8 cellular contexts compared by ENCODE assay signal in genomic region chr6:136967874-136968752, GRCh38. TPM values are rescaled to one million over a fixed set of nuclear protein-coding genes. Genes with fewer than 3 reads are reported as not detected.
A peak's percentile ranks its signal among the peaks of the same experiment; 100 is the strongest.
DNase-seq lines count a peak whose midpoint lies in the region; ATAC-seq, FAIRE-seq and TF ChIP-seq lines count a peak whose summit lies in the region.

No MANE protein-coding gene starts in this region.

- no peak overlapping the region for H3K4me3 ChIP-seq in right atrium auricular region
- no peak overlapping the region for H3K4me3 ChIP-seq in small intestine (ENCODE audit: low read depth in 1 of 2, low read length in 2 of 2)

- FAIRE-seq in GM12891 (lab: Jason Lieb, UNC) (peak; percentile 94), small intestine (lab: Jason Lieb, UNC) (no peak)

- TF ChIP-seq CTCF in right atrium auricular region (IDR thresholded peaks at IDR 0.05): peak; percentile 16 to 78

- WGBS in small intestine, 3 donors: 52 to 54% (median 52%) methylated on average over 19 of the region's 19 CpGs

- H3K27ac ChIP-seq in right atrium auricular region (no peak overlapping the region), small intestine (ENCODE audit: low read depth in 1 of 2, low read length in 1 of 2) (no peak overlapping the region)

- H3K27me3 ChIP-seq in right atrium auricular region (no peaks in the 10 kb centered on the region), small intestine (ENCODE audit: control insufficient read depth in 2 of 2, insufficient read depth in 2 of 2, low read length in 2 of 2) (no peaks in the 10 kb centered on the region)

- no peaks in the 10 kb centered on the region for H3K9me3 ChIP-seq in right atrium auricular region
- H3K9me3 ChIP-seq in small intestine (ENCODE audit: control insufficient read depth, low read depth): no peaks in the 10 kb centered on the region

- TF ChIP-seq POLR2A in GM12891 (IDR thresholded peaks at IDR 0.05; ENCODE audit: low read depth, low read length) (no peak), GM18505 (IDR thresholded peaks at IDR 0.05; ENCODE audit: borderline replicate concordance, extremely low read depth, insufficient read depth, insufficient read length) (no peak)

- ATAC-seq in HG02678 (IDR thresholded peaks at IDR 0.05; ENCODE audit: unreplicated experiment): peak; percentile 98
- ATAC-seq in GM18505 (IDR thresholded peaks at IDR 0.05; ENCODE audit: unreplicated experiment): no peak

- DNase-seq in GM12891 (ENCODE audit: insufficient read length, low spot score) (peak; percentile 58), NCI-H1436 (lab: John Stamatoyannopoulos, UW) (peak; percentile 39), SW480 (ENCODE audit: low spot score) (peak; percentile 69), amniotic epithelial cell (ENCODE audit: low read depth) (peak; percentile 63), right atrium auricular region (ENCODE audit: low spot score) (peak; percentile 69), small intestine (peak; percentile 82)

- H3K4me1 ChIP-seq in right atrium auricular region: peaks cover 0 to 20% of the 10 kb centered on the region in 2 donors
- peaks cover 0 to 2% of the 10 kb centered on the region in 2 donors for H3K4me1 ChIP-seq in small intestine (ENCODE audit: control insufficient read depth in 2 of 2, insufficient read depth in 1 of 2, low read depth in 1 of 2, low read length in 1 of 2)

- no peaks in the 10 kb centered on the region for H3K36me3 ChIP-seq in right atrium auricular region
- H3K36me3 ChIP-seq in small intestine (ENCODE audit: control insufficient read depth in 2 of 2, insufficient read depth in 2 of 2, low read length in 2 of 2): no peaks in the 10 kb centered on the region

TF ChIP-seq in GM12891, 5 proteins besides CTCF, POLR2A, EP300 and RAD21:
- TF ChIP-seq PAX5 (IDR thresholded peaks at IDR 0.05; ENCODE audit: insufficient read depth, low read length, severe bottlenecking) (no peak), POLR2AphosphoS5 (IDR thresholded peaks at IDR 0.05; ENCODE audit: low read depth, low read length) (no peak), SPI1 (IDR thresholded peaks at IDR 0.05; ENCODE audit: low read depth, low read length) (no peak), TAF1 (IDR thresholded peaks at IDR 0.05; ENCODE audit: low read depth, low read length) (no peak), POU2F2 (IDR thresholded peaks at IDR 0.05; ENCODE audit: low read depth, low read length) (no peak)
TF ChIP-seq in GM12891: peak in this region for 0.

RNA-seq across cellular contexts. Expression of gene SLC35D3, which starts 46.0 kb away (rescaled TPM):
- polyA plus RNA-seq in GM12891 (2012; ENCODE audit: low read depth, missing spikeins): not detected
- total RNA-seq in right atrium auricular region: not detected
- under 1 TPM in 1 of 3 donors, not detected in 2; 0.81 TPM for polyA plus RNA-seq in small intestine
